Comparison of ENCODE assay signal across 1 cellular context in the genomic region with DNA sequence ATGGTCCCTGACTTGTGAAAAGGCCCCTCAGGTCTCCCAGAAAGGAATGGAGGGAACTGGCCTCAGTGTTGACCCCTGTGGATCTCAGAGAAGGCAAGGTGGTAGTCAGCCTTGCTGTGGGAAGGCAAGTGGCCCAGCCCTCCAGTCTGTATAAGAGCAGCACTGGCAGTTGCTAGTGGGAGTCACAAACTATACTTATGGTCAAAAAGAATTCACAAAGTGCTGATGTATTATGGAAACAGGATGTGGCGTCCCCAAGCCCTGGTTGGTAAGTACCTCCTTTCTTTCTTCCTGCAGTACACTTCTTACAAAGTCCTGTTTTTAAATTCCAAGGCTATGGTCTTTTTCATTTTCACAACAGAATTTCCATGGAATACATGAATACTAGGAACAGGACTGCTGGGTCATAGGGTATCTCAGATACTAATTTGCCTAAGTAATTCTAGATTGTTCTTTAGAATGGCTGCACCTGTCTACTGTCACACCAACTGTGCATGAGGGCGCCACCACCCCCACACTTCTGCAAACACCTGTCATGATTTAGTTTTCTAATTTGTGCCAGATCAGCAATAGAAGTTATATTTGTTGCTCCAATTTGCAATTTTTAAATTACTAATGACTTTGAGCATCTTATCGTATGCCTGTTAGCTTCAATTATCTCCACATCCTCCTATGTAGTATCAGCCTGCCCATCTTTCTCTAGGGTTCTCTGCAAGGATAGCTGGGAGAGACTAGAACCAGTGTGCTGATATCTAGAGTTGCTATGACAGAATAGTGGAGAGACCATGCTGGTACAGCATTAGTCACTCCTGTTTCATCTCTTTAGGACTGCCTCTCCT.
TF ChIP-seq lines count a peak whose summit lies in the region.

No MANE protein-coding gene starts in this region.

TF ChIP-seq in GM12878, 131 proteins besides CTCF, POLR2A, EP300 and RAD21 (continued from another document):
- peak; percentile 13 to 32; a peak in 1 of 4 replicates for TF ChIP-seq IKZF2 (IDR thresholded peaks at IDR 0.05)
- no peak for TF ChIP-seq RAD51 (IDR thresholded peaks at IDR 0.05)
- TF ChIP-seq SUPT20H (IDR thresholded peaks at IDR 0.05; ENCODE audit: borderline replicate concordance, control insufficient read depth, low read depth, low read length), result no peak
- TF ChIP-seq GABPA (IDR thresholded peaks at IDR 0.05; ENCODE audit: low read depth), result 0 out of 2 replicates have a peak, but pooled peaks have one; percentile 11
- no peak for TF ChIP-seq FOXK2 (IDR thresholded peaks at IDR 0.05)
- TF ChIP-seq, protein P1, sequence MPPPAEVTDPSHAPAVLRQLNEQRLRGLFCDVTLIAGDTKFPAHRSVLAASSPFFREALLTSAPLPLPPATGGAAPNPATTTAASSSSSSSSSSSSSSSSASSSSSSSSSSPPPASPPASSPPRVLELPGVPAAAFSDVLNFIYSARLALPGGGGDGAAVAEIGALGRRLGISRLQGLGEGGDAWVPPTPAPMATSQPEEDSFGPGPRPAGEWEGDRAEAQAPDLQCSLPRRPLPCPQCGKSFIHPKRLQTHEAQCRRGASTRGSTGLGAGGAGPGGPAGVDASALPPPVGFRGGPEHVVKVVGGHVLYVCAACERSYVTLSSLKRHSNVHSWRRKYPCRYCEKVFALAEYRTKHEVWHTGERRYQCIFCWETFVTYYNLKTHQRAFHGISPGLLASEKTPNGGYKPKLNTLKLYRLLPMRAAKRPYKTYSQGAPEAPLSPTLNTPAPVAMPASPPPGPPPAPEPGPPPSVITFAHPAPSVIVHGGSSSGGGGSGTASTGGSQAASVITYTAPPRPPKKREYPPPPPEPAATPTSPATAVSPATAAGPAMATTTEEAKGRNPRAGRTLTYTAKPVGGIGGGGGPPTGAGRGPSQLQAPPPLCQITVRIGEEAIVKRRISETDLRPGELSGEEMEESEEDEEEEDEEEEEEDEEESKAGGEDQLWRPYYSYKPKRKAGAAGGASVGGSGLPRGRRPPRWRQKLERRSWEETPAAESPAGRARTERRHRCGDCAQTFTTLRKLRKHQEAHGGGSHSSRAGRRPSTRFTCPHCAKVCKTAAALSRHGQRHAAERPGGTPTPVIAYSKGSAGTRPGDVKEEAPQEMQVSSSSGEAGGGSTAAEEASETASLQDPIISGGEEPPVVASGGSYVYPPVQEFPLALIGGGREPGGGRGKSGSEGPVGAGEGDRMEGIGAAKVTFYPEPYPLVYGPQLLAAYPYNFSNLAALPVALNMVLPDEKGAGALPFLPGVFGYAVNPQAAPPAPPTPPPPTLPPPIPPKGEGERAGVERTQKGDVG (CRISPR knock-in tag; IDR thresholded peaks at IDR 0.05), result no peak
- TF ChIP-seq YY1 (IDR thresholded peaks at IDR 0.05; ENCODE audit: low read depth, low read length), result no peak
- 0 out of 2 replicates have a peak, but pooled peaks have one; percentile 4 for TF ChIP-seq BCL11A (IDR thresholded peaks at IDR 0.05; ENCODE audit: low read depth, low read length)
- TF ChIP-seq, protein P2, sequence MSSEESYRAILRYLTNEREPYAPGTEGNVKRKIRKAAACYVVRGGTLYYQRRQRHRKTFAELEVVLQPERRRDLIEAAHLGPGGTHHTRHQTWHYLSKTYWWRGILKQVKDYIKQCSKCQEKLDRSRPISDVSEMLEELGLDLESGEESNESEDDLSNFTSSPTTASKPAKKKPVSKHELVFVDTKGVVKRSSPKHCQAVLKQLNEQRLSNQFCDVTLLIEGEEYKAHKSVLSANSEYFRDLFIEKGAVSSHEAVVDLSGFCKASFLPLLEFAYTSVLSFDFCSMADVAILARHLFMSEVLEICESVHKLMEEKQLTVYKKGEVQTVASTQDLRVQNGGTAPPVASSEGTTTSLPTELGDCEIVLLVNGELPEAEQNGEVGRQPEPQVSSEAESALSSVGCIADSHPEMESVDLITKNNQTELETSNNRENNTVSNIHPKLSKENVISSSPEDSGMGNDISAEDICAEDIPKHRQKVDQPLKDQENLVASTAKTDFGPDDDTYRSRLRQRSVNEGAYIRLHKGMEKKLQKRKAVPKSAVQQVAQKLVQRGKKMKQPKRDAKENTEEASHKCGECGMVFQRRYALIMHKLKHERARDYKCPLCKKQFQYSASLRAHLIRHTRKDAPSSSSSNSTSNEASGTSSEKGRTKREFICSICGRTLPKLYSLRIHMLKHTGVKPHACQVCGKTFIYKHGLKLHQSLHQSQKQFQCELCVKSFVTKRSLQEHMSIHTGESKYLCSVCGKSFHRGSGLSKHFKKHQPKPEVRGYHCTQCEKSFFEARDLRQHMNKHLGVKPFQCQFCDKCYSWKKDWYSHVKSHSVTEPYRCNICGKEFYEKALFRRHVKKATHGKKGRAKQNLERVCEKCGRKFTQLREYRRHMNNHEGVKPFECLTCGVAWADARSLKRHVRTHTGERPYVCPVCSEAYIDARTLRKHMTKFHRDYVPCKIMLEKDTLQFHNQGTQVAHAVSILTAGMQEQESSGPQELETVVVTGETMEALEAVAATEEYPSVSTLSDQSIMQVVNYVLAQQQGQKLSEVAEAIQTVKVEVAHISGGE (CRISPR knock-in tag; IDR thresholded peaks at IDR 0.05), result no peak
- no peak for TF ChIP-seq POLR2AphosphoS5 (IDR thresholded peaks at IDR 0.05; ENCODE audit: low read length)
- no peak for TF ChIP-seq ZSCAN29 (IDR thresholded peaks at IDR 0.05)
- TF ChIP-seq RUNX3 (IDR thresholded peaks at IDR 0.05; ENCODE audit: low read length), result peak; percentile 63
- TF ChIP-seq TCF3 (IDR thresholded peaks at IDR 0.05; ENCODE audit: borderline replicate concordance, insufficient read depth, low read depth, low read length), result peak; percentile 43; the same call in 1 of the 2 replicates
- no peak for TF ChIP-seq HCFC1 (IDR thresholded peaks at IDR 0.05; ENCODE audit: low read length)
- TF ChIP-seq TCF12 (IDR thresholded peaks at IDR 0.05; ENCODE audit: low read depth, low read length), result peak; percentile 68
- TF ChIP-seq HDAC2 (IDR thresholded peaks at IDR 0.05), result no peak
- peak; percentile 44; the same call in 1 of the 2 replicates for TF ChIP-seq IKZF1 (conservative IDR thresholded peaks at IDR 0.05)
- no peak for TF ChIP-seq KAT2A (conservative IDR thresholded peaks at IDR 0.05; ENCODE audit: control insufficient read depth, low read depth, low read length)
- TF ChIP-seq, protein P3, sequence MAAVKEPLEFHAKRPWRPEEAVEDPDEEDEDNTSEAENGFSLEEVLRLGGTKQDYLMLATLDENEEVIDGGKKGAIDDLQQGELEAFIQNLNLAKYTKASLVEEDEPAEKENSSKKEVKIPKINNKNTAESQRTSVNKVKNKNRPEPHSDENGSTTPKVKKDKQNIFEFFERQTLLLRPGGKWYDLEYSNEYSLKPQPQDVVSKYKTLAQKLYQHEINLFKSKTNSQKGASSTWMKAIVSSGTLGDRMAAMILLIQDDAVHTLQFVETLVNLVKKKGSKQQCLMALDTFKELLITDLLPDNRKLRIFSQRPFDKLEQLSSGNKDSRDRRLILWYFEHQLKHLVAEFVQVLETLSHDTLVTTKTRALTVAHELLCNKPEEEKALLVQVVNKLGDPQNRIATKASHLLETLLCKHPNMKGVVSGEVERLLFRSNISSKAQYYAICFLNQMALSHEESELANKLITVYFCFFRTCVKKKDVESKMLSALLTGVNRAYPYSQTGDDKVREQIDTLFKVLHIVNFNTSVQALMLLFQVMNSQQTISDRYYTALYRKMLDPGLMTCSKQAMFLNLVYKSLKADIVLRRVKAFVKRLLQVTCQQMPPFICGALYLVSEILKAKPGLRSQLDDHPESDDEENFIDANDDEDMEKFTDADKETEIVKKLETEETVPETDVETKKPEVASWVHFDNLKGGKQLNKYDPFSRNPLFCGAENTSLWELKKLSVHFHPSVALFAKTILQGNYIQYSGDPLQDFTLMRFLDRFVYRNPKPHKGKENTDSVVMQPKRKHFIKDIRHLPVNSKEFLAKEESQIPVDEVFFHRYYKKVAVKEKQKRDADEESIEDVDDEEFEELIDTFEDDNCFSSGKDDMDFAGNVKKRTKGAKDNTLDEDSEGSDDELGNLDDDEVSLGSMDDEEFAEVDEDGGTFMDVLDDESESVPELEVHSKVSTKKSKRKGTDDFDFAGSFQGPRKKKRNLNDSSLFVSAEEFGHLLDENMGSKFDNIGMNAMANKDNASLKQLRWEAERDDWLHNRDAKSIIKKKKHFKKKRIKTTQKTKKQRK (IDR thresholded peaks at IDR 0.05; ENCODE audit: low read depth, low read length), result no peak
- no peak for TF ChIP-seq STAT1 (conservative IDR thresholded peaks at IDR 0.05)
- TF ChIP-seq, protein P4, sequence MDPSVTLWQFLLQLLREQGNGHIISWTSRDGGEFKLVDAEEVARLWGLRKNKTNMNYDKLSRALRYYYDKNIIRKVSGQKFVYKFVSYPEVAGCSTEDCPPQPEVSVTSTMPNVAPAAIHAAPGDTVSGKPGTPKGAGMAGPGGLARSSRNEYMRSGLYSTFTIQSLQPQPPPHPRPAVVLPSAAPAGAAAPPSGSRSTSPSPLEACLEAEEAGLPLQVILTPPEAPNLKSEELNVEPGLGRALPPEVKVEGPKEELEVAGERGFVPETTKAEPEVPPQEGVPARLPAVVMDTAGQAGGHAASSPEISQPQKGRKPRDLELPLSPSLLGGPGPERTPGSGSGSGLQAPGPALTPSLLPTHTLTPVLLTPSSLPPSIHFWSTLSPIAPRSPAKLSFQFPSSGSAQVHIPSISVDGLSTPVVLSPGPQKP (IDR thresholded peaks at IDR 0.05; ENCODE audit: low read depth, low read length), result no peak
- TF ChIP-seq HDGF (IDR thresholded peaks at IDR 0.05), result no peak
- TF ChIP-seq SPI1 (IDR thresholded peaks at IDR 0.05; ENCODE audit: borderline replicate concordance, insufficient read depth, low read depth, low read length), result peak; percentile 17; the same call in 1 of the 2 replicates
- TF ChIP-seq MTA2 (IDR thresholded peaks at IDR 0.05; ENCODE audit: low read depth), result peak; percentile 42
